ENCODE assay signal across 1 cellular context in the genomic region with DNA sequence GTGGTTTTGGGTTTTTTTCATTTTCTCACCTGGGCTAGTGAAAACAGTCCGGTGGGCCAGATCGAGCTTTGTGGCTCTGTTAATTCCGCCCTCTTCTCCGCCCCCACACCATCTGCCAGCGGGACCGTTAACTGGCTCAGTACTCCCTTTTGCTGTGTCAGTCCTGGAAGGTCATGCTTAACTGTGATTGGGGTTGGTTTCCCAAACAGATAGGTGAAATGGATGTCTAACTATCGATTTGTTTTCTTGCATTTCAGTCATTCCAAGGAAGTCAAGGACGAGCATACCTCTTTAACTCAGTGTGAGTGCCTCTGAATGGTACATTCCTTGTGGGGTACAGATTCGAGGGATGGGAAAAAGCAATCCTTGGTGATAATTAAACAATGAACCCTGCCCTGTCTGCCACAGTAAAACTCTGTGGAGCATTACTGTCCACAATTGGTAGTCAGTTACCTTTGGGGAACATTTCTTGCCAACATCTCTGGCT.
TF ChIP-seq lines count a peak whose summit lies in the region.

No MANE protein-coding gene starts in this region.

TF ChIP-seq in HepG2, 621 proteins besides CTCF, POLR2A, EP300 and RAD21 (continued from another document):
- TF ChIP-seq FOXP4 (CRISPR knock-in tag; IDR thresholded peaks at IDR 0.05): no peak
- TF ChIP-seq ZNF580 (CRISPR knock-in tag; IDR thresholded peaks at IDR 0.05; ENCODE audit: borderline replicate concordance, low read depth): no peak
- no peak for TF ChIP-seq IKZF5 (CRISPR knock-in tag; IDR thresholded peaks at IDR 0.05)
- no peak for TF ChIP-seq HNRNPUL1 (IDR thresholded peaks at IDR 0.05; ENCODE audit: low read depth, low read length)
- TF ChIP-seq, protein P1, sequence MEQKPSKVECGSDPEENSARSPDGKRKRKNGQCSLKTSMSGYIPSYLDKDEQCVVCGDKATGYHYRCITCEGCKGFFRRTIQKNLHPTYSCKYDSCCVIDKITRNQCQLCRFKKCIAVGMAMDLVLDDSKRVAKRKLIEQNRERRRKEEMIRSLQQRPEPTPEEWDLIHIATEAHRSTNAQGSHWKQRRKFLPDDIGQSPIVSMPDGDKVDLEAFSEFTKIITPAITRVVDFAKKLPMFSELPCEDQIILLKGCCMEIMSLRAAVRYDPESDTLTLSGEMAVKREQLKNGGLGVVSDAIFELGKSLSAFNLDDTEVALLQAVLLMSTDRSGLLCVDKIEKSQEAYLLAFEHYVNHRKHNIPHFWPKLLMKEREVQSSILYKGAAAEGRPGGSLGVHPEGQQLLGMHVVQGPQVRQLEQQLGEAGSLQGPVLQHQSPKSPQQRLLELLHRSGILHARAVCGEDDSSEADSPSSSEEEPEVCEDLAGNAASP (CRISPR knock-in tag; IDR thresholded peaks at IDR 0.05; ENCODE audit: borderline replicate concordance): no peak
- no peak for TF ChIP-seq AKAP8 (CRISPR knock-in tag; IDR thresholded peaks at IDR 0.05)
